18 cellular contexts compared by ENCODE assay signal in genomic region chr3:54067060-54067459, GRCh38. TPM values are rescaled to one million over a fixed set of nuclear protein-coding genes. Genes with fewer than 3 reads are reported as not detected.
"Had no signal": no experiment of that assay in that cellular context is flagged by ENCODE, and none has a peak within 500 bp of the region (broad histone marks: within the 10 kb centered on the region; RNA-seq: fewer than 3 reads in every experiment).

No MANE protein-coding gene starts in this region.

- DNase-seq: activated CD4-positive, alpha-beta T cell treated with anti-CD3 and anti-CD28 coated beads, Interleukin-2, amount 50 U/mL, for 1 hour; activated CD4-positive, CD25-positive, alpha-beta regulatory T cell; amniotic stem cell; brain microvascular endothelial cell; dermis blood vessel endothelial cell; hippocampal formation; left colon; occipital lobe; spleen; stimulated activated CD4-positive, alpha-beta T cell treated with anti-CD3 and anti-CD28 coated beads, Interleukin-1b, Interleukin-23, amount 100 ng/mL, for 48 hours; stimulated activated naive B cell treated with anti-CD40 and anti-IgM and Interleukin-4, amounts not matched to agents 10 μg/mL and 1 μg/mL and 100 μg/mL, for 72 hours; transverse colon had no signal

- H3K27ac Mint-ChIP-seq: activated naive CD4-positive, alpha-beta T cell treated with anti-CD3 and anti-CD28 coated beads, Interleukin-2, amount 50 U/mL, for 24 hours; natural killer cell treated with Interleukin-12 subunit alpha and Interleukin-12 subunit beta and Interleukin-15 and Interleukin-18, amount 100 ng/mL, for 72 hours; progenitor cell of endocrine pancreas; stimulated activated naive B cell treated with anti-CD40 and anti-IgM and Interleukin-4, amounts not matched to agents 10 μg/mL and 1 μg/mL and 100 μg/mL, for 72 hours had no signal

- ATAC-seq: left colon; natural killer cell treated with Interleukin-12 subunit alpha and Interleukin-12 subunit beta and Interleukin-15 and Interleukin-18, amount 100 ng/mL, for 72 hours; sciatic nerve; stimulated activated naive B cell treated with anti-CD40 and anti-IgM and Interleukin-4, amounts not matched to agents 10 μg/mL and 1 μg/mL and 100 μg/mL, for 72 hours had no signal

- H3K36me3 Mint-ChIP-seq: stimulated activated naive B cell treated with anti-CD40 and anti-IgM and Interleukin-4, amounts not matched to agents 10 μg/mL and 1 μg/mL and 100 μg/mL, for 72 hours had no signal

- H3K9me3 Mint-ChIP-seq: activated naive CD4-positive, alpha-beta T cell treated with anti-CD3 and anti-CD28 coated beads, Interleukin-2, amount 50 U/mL, for 24 hours had no signal

- H3K4me1 Mint-ChIP-seq: activated naive CD4-positive, alpha-beta T cell treated with anti-CD3 and anti-CD28 coated beads, Interleukin-2, amount 50 U/mL, for 24 hours had no signal

- H3K4me3 Mint-ChIP-seq: activated naive CD4-positive, alpha-beta T cell treated with anti-CD3 and anti-CD28 coated beads, Interleukin-2, amount 50 U/mL, for 24 hours; natural killer cell treated with Interleukin-12 subunit alpha and Interleukin-12 subunit beta and Interleukin-15 and Interleukin-18, amount 100 ng/mL, for 72 hours; stimulated activated naive B cell treated with anti-CD40 and anti-IgM and Interleukin-4, amounts not matched to agents 10 μg/mL and 1 μg/mL and 100 μg/mL, for 72 hours had no signal

RNA-seq across cellular contexts. Expression of gene CACNA2D3, which starts 55.3 kb away (rescaled TPM):
- total RNA-seq: activated CD8-positive, alpha-beta memory T cell treated with anti-CD3 and anti-CD28 coated beads for 36 hours; natural killer cell treated with Interleukin-12 subunit alpha and Interleukin-12 subunit beta and Interleukin-15 and Interleukin-18, amount 100 ng/mL, for 72 hours; T-helper 2 cell treated with Interferon-gamma antibody and Interleukin-4, amounts not matched to agents 100 ng/mL and 5 ng/mL, for 36 hours had no signal
